ENCODE assay signal across 15 cellular contexts in the genomic region with DNA sequence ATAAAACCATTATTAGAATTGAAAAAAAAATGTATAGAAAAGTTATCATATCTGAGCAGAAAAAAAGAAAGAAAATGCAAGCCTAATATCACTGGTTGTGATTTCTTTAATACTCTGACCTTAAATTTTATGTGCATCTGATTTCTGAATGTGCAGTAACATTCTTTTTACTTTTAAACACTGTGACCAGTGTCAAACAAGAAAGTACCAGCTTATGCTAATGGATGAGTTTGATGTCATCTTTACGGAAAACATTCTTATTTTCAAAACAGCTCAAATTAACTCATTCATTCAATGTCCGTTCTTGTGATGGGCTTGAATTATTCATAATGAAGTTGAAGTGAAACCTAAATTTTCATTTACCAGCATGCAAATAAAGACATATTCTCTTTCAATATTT. TPM values are rescaled to one million over a fixed set of nuclear protein-coding genes. Genes with fewer than 3 reads are reported as not detected.
DNase-seq lines count a peak whose midpoint lies in the region; ATAC-seq and TF ChIP-seq lines count a peak whose summit lies in the region.
"Had no signal": no experiment of that assay in that cellular context is flagged by ENCODE, and none has a peak within 500 bp of the region (broad histone marks: within the 10 kb centered on the region; RNA-seq: fewer than 3 reads in every experiment).

Gene TAS2R50, minus strand, starts transcription at position 101 of the 400 bp plus-strand sequence. Its CDS starts 52 bp downstream, at position 49.

- H3K9ac ChIP-seq in Karpas-422 (ENCODE audit: low read length): no peak within 1 kb of the TSS
- no peak within 1 kb of the TSS for H3K9ac ChIP-seq in neural progenitor cell

- H2AFZ ChIP-seq in Karpas-422 (ENCODE audit: low read length) (no peak within 1 kb of the TSS), neural progenitor cell (replicated peaks) (no peak within 1 kb of the TSS)

- H3K4me1 ChIP-seq in Karpas-422 (ENCODE audit: low read length) (no peaks in the 10 kb centered on the region), neural progenitor cell (no peaks in the 10 kb centered on the region)
- H3K4me1 ChIP-seq: HAP-1 had no signal

- H3K4me2 ChIP-seq in Karpas-422 (ENCODE audit: low read depth, low read length, poor library complexity, severe bottlenecking): no peak within 1 kb of the TSS
- H3K4me2 ChIP-seq in neural progenitor cell: no peak within 1 kb of the TSS

- 0 out of 2 replicates have a peak, but pooled peaks cover 6% of the 10 kb centered on the region for H3K79me2 ChIP-seq in Karpas-422 (ENCODE audit: low read length)
- no peaks in the 10 kb centered on the region for H3K79me2 ChIP-seq in neural progenitor cell (ENCODE audit: low read depth)

- H3K9me3 Mint-ChIP-seq in WTC11 (peaks cover 12% of the 10 kb centered on the region), neural progenitor cell (peaks cover 7% of the 10 kb centered on the region)

- ATAC-seq in WTC11 (no peak), GM21447 (IDR thresholded peaks at IDR 0.05; ENCODE audit: unreplicated experiment) (no peak), GM21381 (IDR thresholded peaks at IDR 0.05; ENCODE audit: unreplicated experiment) (no peak)

- H3K9me2 ChIP-seq in Karpas-422 (replicated peaks; ENCODE audit: insufficient read depth, low read length): no peaks in the 10 kb centered on the region

- H3K36me3 Mint-ChIP-seq in WTC11 (peaks cover 11% of the 10 kb centered on the region), neural progenitor cell (peaks cover 16% of the 10 kb centered on the region)

- CTCF ChIA-PET in WTC11 (lab: Charles Lee): no interaction called here

- H3F3A ChIP-seq in neural progenitor cell (ENCODE audit: low read depth): no peaks in the 10 kb centered on the region

- H3K27me3 ChIP-seq in Karpas-422 (ENCODE audit: low read length) (no peaks in the 10 kb centered on the region), neural progenitor cell (no peaks in the 10 kb centered on the region)

- 0 out of 2 replicates have a peak, but pooled peaks cover 3% of the 10 kb centered on the region for H3K4me1 Mint-ChIP-seq in WTC11
- H3K4me1 Mint-ChIP-seq in neural progenitor cell: no peaks in the 10 kb centered on the region

- TF ChIP-seq CTCF in WTC11 (IDR thresholded peaks at IDR 0.05) (no peak), neural progenitor cell (IDR thresholded peaks at IDR 0.05) (no peak)

- H3K9me3 ChIP-seq in Karpas-422 (ENCODE audit: low read length) (no peaks in the 10 kb centered on the region), neural progenitor cell (ENCODE audit: low read depth) (no peaks in the 10 kb centered on the region)
- H3K9me3 ChIP-seq: HAP-1 had no signal

- H3K27ac Mint-ChIP-seq in WTC11 (peak within 1 kb of the TSS; percentile 73; the same call in 1 of the 2 replicates), neural progenitor cell (no peak within 1 kb of the TSS)
- H3K27ac Mint-ChIP-seq: HFFc6 had no signal

- H3K27ac ChIP-seq in Karpas-422 (ENCODE audit: low read length) (no peak within 1 kb of the TSS), neural progenitor cell (no peak within 1 kb of the TSS)

- no peak within 1 kb of the TSS for H3K4me3 ChIP-seq in Karpas-422 (ENCODE audit: low read length)
- H3K4me3 ChIP-seq in neural progenitor cell: no peak within 1 kb of the TSS
- H3K4me3 ChIP-seq: HAP-1 had no signal

- POLR2A ChIA-PET in WTC11 (lab: Charles Lee): no interaction called here

- H3K27me3 Mint-ChIP-seq in WTC11 (ENCODE audit: low read depth) (no peaks in the 10 kb centered on the region), neural progenitor cell (ENCODE audit: insufficient read depth, low read depth) (no peaks in the 10 kb centered on the region)
- H3K27me3 Mint-ChIP-seq: CD4-positive, alpha-beta memory T cell had no signal

- H4K20me1 ChIP-seq in Karpas-422 (ENCODE audit: insufficient read depth, low read depth, low read length) (no peaks in the 10 kb centered on the region), neural progenitor cell (ENCODE audit: low read depth) (no peaks in the 10 kb centered on the region)

- no peaks in the 10 kb centered on the region for H3K36me3 ChIP-seq in Karpas-422 (ENCODE audit: insufficient read depth, low read length)
- peaks cover 5% of the 10 kb centered on the region for H3K36me3 ChIP-seq in neural progenitor cell
- H3K36me3 ChIP-seq: HAP-1 had no signal

- DNase-seq in Karpas-422: no peak
- no peak for DNase-seq in WTC11 (ENCODE audit: low spot score)
- DNase-seq in neural progenitor cell (ENCODE audit: low spot score): no peak
- no peak for DNase-seq in pons (ENCODE audit: low spot score)
- DNase-seq: C1 segment of cervical spinal cord; CD4-positive, alpha-beta memory T cell; COR-L47; DMS153; DND-41; GOT3; HFFc6 had no signal

- H3K4me3 Mint-ChIP-seq in WTC11: no peak within 1 kb of the TSS
- H3K4me3 Mint-ChIP-seq in neural progenitor cell: no peak within 1 kb of the TSS
- H3K4me3 Mint-ChIP-seq: CD4-positive, alpha-beta memory T cell; HFFc6 had no signal

TF ChIP-seq in WTC11, 78 proteins besides CTCF, POLR2A, EP300 and RAD21:
- TF ChIP-seq ATF3 (CRISPR knock-in tag; conservative IDR thresholded peaks at IDR 0.05): no peak
- no peak for TF ChIP-seq STAT6 (CRISPR knock-in tag; conservative IDR thresholded peaks at IDR 0.05; ENCODE audit: low read depth)
- TF ChIP-seq NFYB (CRISPR knock-in tag; conservative IDR thresholded peaks at IDR 0.05; ENCODE audit: low read depth): no peak
- TF ChIP-seq, protein P1, sequence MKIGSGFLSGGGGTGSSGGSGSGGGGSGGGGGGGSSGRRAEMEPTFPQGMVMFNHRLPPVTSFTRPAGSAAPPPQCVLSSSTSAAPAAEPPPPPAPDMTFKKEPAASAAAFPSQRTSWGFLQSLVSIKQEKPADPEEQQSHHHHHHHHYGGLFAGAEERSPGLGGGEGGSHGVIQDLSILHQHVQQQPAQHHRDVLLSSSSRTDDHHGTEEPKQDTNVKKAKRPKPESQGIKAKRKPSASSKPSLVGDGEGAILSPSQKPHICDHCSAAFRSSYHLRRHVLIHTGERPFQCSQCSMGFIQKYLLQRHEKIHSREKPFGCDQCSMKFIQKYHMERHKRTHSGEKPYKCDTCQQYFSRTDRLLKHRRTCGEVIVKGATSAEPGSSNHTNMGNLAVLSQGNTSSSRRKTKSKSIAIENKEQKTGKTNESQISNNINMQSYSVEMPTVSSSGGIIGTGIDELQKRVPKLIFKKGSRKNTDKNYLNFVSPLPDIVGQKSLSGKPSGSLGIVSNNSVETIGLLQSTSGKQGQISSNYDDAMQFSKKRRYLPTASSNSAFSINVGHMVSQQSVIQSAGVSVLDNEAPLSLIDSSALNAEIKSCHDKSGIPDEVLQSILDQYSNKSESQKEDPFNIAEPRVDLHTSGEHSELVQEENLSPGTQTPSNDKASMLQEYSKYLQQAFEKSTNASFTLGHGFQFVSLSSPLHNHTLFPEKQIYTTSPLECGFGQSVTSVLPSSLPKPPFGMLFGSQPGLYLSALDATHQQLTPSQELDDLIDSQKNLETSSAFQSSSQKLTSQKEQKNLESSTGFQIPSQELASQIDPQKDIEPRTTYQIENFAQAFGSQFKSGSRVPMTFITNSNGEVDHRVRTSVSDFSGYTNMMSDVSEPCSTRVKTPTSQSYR (CRISPR knock-in tag; IDR thresholded peaks at IDR 0.05): no peak
- TF ChIP-seq RORB (CRISPR knock-in tag; IDR thresholded peaks at IDR 0.05): no peak
- TF ChIP-seq, protein P2, sequence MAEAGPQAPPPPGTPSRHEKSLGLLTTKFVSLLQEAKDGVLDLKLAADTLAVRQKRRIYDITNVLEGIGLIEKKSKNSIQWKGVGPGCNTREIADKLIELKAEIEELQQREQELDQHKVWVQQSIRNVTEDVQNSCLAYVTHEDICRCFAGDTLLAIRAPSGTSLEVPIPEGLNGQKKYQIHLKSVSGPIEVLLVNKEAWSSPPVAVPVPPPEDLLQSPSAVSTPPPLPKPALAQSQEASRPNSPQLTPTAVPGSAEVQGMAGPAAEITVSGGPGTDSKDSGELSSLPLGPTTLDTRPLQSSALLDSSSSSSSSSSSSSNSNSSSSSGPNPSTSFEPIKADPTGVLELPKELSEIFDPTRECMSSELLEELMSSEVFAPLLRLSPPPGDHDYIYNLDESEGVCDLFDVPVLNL (CRISPR knock-in tag; IDR thresholded peaks at IDR 0.05; ENCODE audit: borderline replicate concordance, low read depth): no peak

RNA-seq across cellular contexts. Expression of gene TAS2R50, which starts in this region (rescaled TPM):
- 3.9 and 12.0 TPM in 2 replicates for total RNA-seq in Karpas-422 (2014; rRNA removed; shearing (Covaris generic); ENCODE audit: low replicate concordance)
- total RNA-seq in WTC11 (2021): 0.25 to 0.73 TPM (median 0.59 TPM) in 3 replicates
- 2.4 and 12.1 TPM in 2 replicates for total RNA-seq in neural progenitor cell (ENCODE audit: low replicate concordance)
- total RNA-seq: A172 had no signal
